ENCODE assay signal across 2 cellular contexts in genomic region chr2:3336844-3337243, GRCh38.
TF ChIP-seq lines count a peak whose summit lies in the region.

No MANE protein-coding gene starts in this region.

TF ChIP-seq in HepG2, 621 proteins besides CTCF, POLR2A, EP300 and RAD21:
- TF ChIP-seq ZNF468 (CRISPR knock-in tag; IDR thresholded peaks at IDR 0.05) (no peak), HINFP (CRISPR knock-in tag; IDR thresholded peaks at IDR 0.05; ENCODE audit: low read depth) (no peak), NRL (CRISPR knock-in tag; IDR thresholded peaks at IDR 0.05; ENCODE audit: borderline replicate concordance) (no peak), NFE2 (CRISPR knock-in tag; IDR thresholded peaks at IDR 0.05) (no peak), ZNF232 (CRISPR knock-in tag; IDR thresholded peaks at IDR 0.05; ENCODE audit: borderline replicate concordance) (no peak), PCBP1 (IDR thresholded peaks at IDR 0.05; ENCODE audit: borderline replicate concordance, low read depth, low read length) (peak; percentile 94), HNRNPK (IDR thresholded peaks at IDR 0.05; ENCODE audit: low read depth, low read length, poor library complexity, severe bottlenecking) (peak; percentile 100), GPBP1L1 (CRISPR knock-in tag; IDR thresholded peaks at IDR 0.05) (no peak), ATF5 (CRISPR knock-in tag; IDR thresholded peaks at IDR 0.05; ENCODE audit: low read depth) (no peak), HOXA9 (CRISPR knock-in tag; IDR thresholded peaks at IDR 0.05; ENCODE audit: borderline replicate concordance) (no peak), ZNF343 (CRISPR knock-in tag; IDR thresholded peaks at IDR 0.05) (no peak), GABPA (IDR thresholded peaks at IDR 0.05; ENCODE audit: low read depth, low read length) (no peak), GABPA (CRISPR knock-in tag; IDR thresholded peaks at IDR 0.05; ENCODE audit: low read depth) (no peak), TGIF2 (CRISPR knock-in tag; IDR thresholded peaks at IDR 0.05) (no peak), PCBP2 (optimal IDR thresholded peaks at IDR 0.05; ENCODE audit: low read depth, low read length, poor library complexity, severe bottlenecking) (peak; percentile 98), ZNF850 (CRISPR knock-in tag; conservative IDR thresholded peaks at IDR 0.05) (no peak), DBP (CRISPR knock-in tag; IDR thresholded peaks at IDR 0.05; ENCODE audit: not compliant biosample characterization) (no peak), DMTF1 (CRISPR knock-in tag; IDR thresholded peaks at IDR 0.05) (no peak)

TF ChIP-seq in K562, 482 proteins besides CTCF, POLR2A, EP300 and RAD21:
- TF ChIP-seq ZNF512 (tag; IDR thresholded peaks at IDR 0.05) (peak; percentile 74; the same call in 1 of the 2 replicates), ZNF507 (tag; conservative IDR thresholded peaks at IDR 0.05) (no peak), HOMEZ (CRISPR knock-in tag; IDR thresholded peaks at IDR 0.05) (no peak), ZBTB5 (IDR thresholded peaks at IDR 0.05) (no peak), ATF3 (IDR thresholded peaks at IDR 0.05) (no peak), ATF3 (CRISPR knock-in tag; conservative IDR thresholded peaks at IDR 0.05) (no peak), THRB (CRISPR knock-in tag; conservative IDR thresholded peaks at IDR 0.05) (0 out of 2 replicates have a peak, but pooled peaks have one; percentile 42), GABPA (tag; conservative IDR thresholded peaks at IDR 0.05; ENCODE audit: low read depth) (no peak), ZNF764 (CRISPR knock-in tag; IDR thresholded peaks at IDR 0.05; ENCODE audit: low read depth) (no peak)
